Comparison of ENCODE assay signal across 15 cellular contexts in the genomic region with DNA sequence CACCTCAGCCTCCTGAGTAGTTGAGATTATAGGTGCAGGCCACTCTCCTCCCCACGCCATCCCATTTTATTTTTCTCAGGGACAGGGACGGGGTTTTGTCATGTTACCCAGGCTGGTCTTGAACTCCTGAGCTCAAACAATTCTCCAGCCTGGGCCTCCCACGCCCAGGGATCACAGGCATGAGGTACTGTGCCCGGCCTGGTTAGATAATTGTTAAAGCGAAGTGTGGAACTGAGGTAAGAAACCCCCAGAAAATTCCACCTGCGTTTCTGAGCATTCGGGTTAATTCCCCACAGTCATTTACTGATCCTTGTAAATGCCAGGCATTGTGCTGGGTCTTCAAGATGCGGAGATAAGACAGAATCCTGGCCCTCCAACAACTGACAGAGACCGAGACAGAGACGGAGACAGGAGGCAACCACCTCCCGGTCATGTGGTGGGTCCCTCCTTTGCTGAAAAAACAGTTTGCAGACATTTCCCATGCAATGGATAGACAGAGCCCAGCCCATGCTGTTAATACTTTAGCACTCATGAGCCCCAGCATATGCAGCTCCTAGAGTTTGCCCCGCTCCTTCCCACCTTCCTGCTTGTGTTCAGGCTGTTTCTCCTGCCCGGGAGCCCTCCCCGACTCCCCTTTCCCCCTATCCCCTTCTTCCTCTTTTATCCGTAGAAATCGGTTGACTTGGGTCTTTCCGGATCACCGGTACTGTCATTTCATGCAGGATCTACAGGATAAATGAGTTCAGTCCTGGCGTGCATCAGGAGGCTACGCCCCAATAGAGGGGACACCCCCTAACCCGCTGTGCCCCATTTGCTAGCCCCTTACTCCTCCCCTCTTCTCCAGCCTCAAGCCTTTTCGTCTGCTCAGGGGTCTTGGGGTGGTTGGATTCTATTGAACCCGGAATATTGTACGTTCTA. TPM values are rescaled to one million over a fixed set of nuclear protein-coding genes. Genes with fewer than 3 reads are reported as not detected.
DNase-seq lines count a peak whose midpoint lies in the region; ATAC-seq, FAIRE-seq and TF ChIP-seq lines count a peak whose summit lies in the region.
"Had no signal": no experiment of that assay in that cellular context is flagged by ENCODE, and none has a peak within 500 bp of the region (broad histone marks: within the 10 kb centered on the region; RNA-seq: fewer than 3 reads in every experiment).

No MANE protein-coding gene starts in this region.

- H3K27me3 Mint-ChIP-seq in natural killer cell treated with Interleukin-12 subunit alpha and Interleukin-12 subunit beta and Interleukin-15 and Interleukin-18, amount 100 ng/mL, for 72 hours = peaks cover 0 to 8% of the 10 kb centered on the region in 2 donors

- in situ Hi-C loops in GM12878 (cut with MboI) = loop anchor here (5.0 to 25.0 kb wide), 2 partner anchors 197 to 517 kb away; no protein-coding TSS in a partner anchor

- DNase-seq in GM12878 (ENCODE audit: low read depth, low spot score) (no peak), lower lobe of right lung (no peak), spleen (peak; percentile 44), RPMI8226 (no peak), NCI-H2196 treated with DMSO at 0.1 percent for 48 hours (lab: John Stamatoyannopoulos, UW; ENCODE audit: unreplicated experiment) (no peak)
- no peak for DNase-seq in natural killer cell treated with Interleukin-12 subunit alpha and Interleukin-12 subunit beta and Interleukin-15 and Interleukin-18, amount 100 ng/mL, for 72 hours (ENCODE audit: low spot score)
- no peak for DNase-seq in stimulated activated effector memory CD8-positive, alpha-beta T cell treated with anti-CD3 and anti-CD28 coated beads, Interleukin-12 subunit alpha, Interleukin-12 subunit beta, amount 100 ng/mL, for 72 hours (ENCODE audit: low spot score in 2 of 2)
- DNase-seq: activated CD4-positive, alpha-beta T cell treated with anti-CD3 and anti-CD28 coated beads, Interleukin-2, amount 50 U/mL, for 48 hours; effector CD4-positive, alpha-beta T cell; hippocampal formation; NCI-H1417 treated with DMSO at 0.1 percent for 48 hours; NK-92 treated with Interleukin-12 subunit alpha and Interleukin-12 subunit beta, amount 100 ng/mL, for 24 hours had no signal

- TF ChIP-seq RAD21 in GM12878 (IDR thresholded peaks at IDR 0.05; ENCODE audit: insufficient read depth, low read depth, low read length) = no peak

- H3K4me2 ChIP-seq in GM12878 (ENCODE audit: control insufficient read depth, insufficient read depth) = no peak overlapping the region

- CTCF ChIA-PET in GM12878 (lab: Yijun Ruan, JAX) = interaction anchor here (1.1 to 6.0 kb wide), 13 partner anchors 10 to 216 kb away, joined by 3 to 119 read pairs (median 14); partner anchors contain the start of gene HS1BP3

- H2AFZ ChIP-seq in GM12878 (ENCODE audit: control insufficient read depth, low read depth, low read length) = no peak overlapping the region

- H4K20me1 ChIP-seq in GM12878 (ENCODE audit: control insufficient read depth, insufficient read depth) = no peaks in the 10 kb centered on the region; the same call in 1 of the 2 replicates

- H3K27ac ChIP-seq in C4-2B = peak overlapping the region; percentile 58
- no peak overlapping the region for H3K27ac ChIP-seq in GM12878 (ENCODE audit: control insufficient read depth, insufficient read depth)
- peak overlapping the region; percentile 47 for H3K27ac ChIP-seq in lower lobe of right lung
- H3K27ac ChIP-seq in spleen = peak overlapping the region in 4 of 8 donors; percentile 42 to 62 (median 50)

- ATAC-seq in GM12878 (no peak), lower lobe of right lung (no peak)
- no peak for ATAC-seq in natural killer cell treated with Interleukin-12 subunit alpha and Interleukin-12 subunit beta and Interleukin-15 and Interleukin-18, amount 100 ng/mL, for 72 hours
- ATAC-seq in stimulated activated effector memory CD8-positive, alpha-beta T cell treated with anti-CD3 and anti-CD28 coated beads, Interleukin-12 subunit alpha, Interleukin-12 subunit beta, amount 100 ng/mL, for 72 hours = no peak
- ATAC-seq: mucosa of descending colon had no signal

- H3K9ac ChIP-seq in GM12878 (ENCODE audit: control insufficient read depth, insufficient read depth, low read length) = no peak overlapping the region

- peaks cover 0 to 7% of the 10 kb centered on the region in 2 donors for H3K4me1 Mint-ChIP-seq in natural killer cell treated with Interleukin-12 subunit alpha and Interleukin-12 subunit beta and Interleukin-15 and Interleukin-18, amount 100 ng/mL, for 72 hours (ENCODE audit: low read depth in 2 of 2)
- peaks cover 6% of the 10 kb centered on the region for H3K4me1 Mint-ChIP-seq in stimulated activated effector memory CD8-positive, alpha-beta T cell treated with anti-CD3 and anti-CD28 coated beads, Interleukin-12 subunit alpha, Interleukin-12 subunit beta, amount 100 ng/mL, for 72 hours

- H3K79me2 ChIP-seq in GM12878 (ENCODE audit: control insufficient read depth, insufficient read depth, low read length) = peaks cover 1% of the 10 kb centered on the region; the same call in 1 of the 2 replicates

- SMC1A ChIA-PET in GM12878 (lab: Charles Lee; ENCODE audit: uncharacterized antibody, unreplicated experiment) = interaction anchor here (0.8 to 3.4 kb wide), 18 partner anchors 7 to 206 kb away, joined by 3 to 56 read pairs (median 6); partner anchors contain the start of gene HS1BP3

- H3K36me3 Mint-ChIP-seq in natural killer cell treated with Interleukin-12 subunit alpha and Interleukin-12 subunit beta and Interleukin-15 and Interleukin-18, amount 100 ng/mL, for 72 hours = no peaks in the 10 kb centered on the region
- peaks cover 34% of the 10 kb centered on the region for H3K36me3 Mint-ChIP-seq in stimulated activated effector memory CD8-positive, alpha-beta T cell treated with anti-CD3 and anti-CD28 coated beads, Interleukin-12 subunit alpha, Interleukin-12 subunit beta, amount 100 ng/mL, for 72 hours
- H3K36me3 Mint-ChIP-seq: activated naive CD4-positive, alpha-beta T cell treated with anti-CD3 and anti-CD28 coated beads, Interleukin-2, amount 50 U/mL, for 24 hours had no signal

- no peak overlapping the region for H3K4me3 ChIP-seq in GM12878
- no peak overlapping the region for H3K4me3 ChIP-seq in lower lobe of right lung
- H3K4me3 ChIP-seq in spleen = peak overlapping the region in 3 of 8 donors; percentile 7 to 85 (median 81)
- H3K4me3 ChIP-seq: mucosa of descending colon had no signal

- no TSS peak for BruUV-seq in GM12878 (replicated peaks; lab: Mats Ljungman, UMichigan)

- no peak overlapping the region for H3K27ac Mint-ChIP-seq in natural killer cell treated with Interleukin-12 subunit alpha and Interleukin-12 subunit beta and Interleukin-15 and Interleukin-18, amount 100 ng/mL, for 72 hours
- H3K27ac Mint-ChIP-seq in stimulated activated effector memory CD8-positive, alpha-beta T cell treated with anti-CD3 and anti-CD28 coated beads, Interleukin-12 subunit alpha, Interleukin-12 subunit beta, amount 100 ng/mL, for 72 hours = no peak overlapping the region
- H3K27ac Mint-ChIP-seq: activated naive CD4-positive, alpha-beta T cell treated with anti-CD3 and anti-CD28 coated beads, Interleukin-2, amount 50 U/mL, for 24 hours had no signal

- RAD21 ChIA-PET in GM12878 (lab: Charles Lee; ENCODE audit: unreplicated experiment) = interaction anchor here (1.2 to 5.5 kb wide), 14 partner anchors 17 to 206 kb away, joined by 3 to 107 read pairs (median 9); partner anchors contain the start of gene HS1BP3

- H3K4me3 Mint-ChIP-seq in natural killer cell treated with Interleukin-12 subunit alpha and Interleukin-12 subunit beta and Interleukin-15 and Interleukin-18, amount 100 ng/mL, for 72 hours = no peak overlapping the region
- H3K4me3 Mint-ChIP-seq in stimulated activated effector memory CD8-positive, alpha-beta T cell treated with anti-CD3 and anti-CD28 coated beads, Interleukin-12 subunit alpha, Interleukin-12 subunit beta, amount 100 ng/mL, for 72 hours = no peak overlapping the region

- FAIRE-seq in GM12878 (lab: Jason Lieb, UNC) = no peak

- intact Hi-C loops in GM12878 (cut with micrococcal nuclease; ENCODE audit: unreplicated experiment) = loop anchor here (5.0 to 10.0 kb wide), 3 partner anchors 82 to 380 kb away; partner anchors contain the start of gene LDAH
- intact Hi-C loops in lower lobe of right lung (cut with DNase I) = loop anchor here (10.0 kb wide), 1 partner anchor 190 kb away; no protein-coding TSS in a partner anchor
- intact Hi-C loops in spleen (cut with DNase I; ENCODE audit: low total_unique reads) = no loop called here

- 43% methylated on average over 20 of the region's 24 CpGs for WGBS in GM12878 (ENCODE audit: insufficient coverage, insufficient replicate concordance, low lambda C conversion rate, missing lambda C conversion rate)
- 64 to 74% (median 68%) methylated on average over 24 of the region's 24 CpGs for WGBS in spleen, 5 donors

- H3K9me3 ChIP-seq in GM12878 (replicated peaks; ENCODE audit: control insufficient read depth, insufficient read depth, low read length) (no peaks in the 10 kb centered on the region; the same call in 2 of the 3 replicates), lower lobe of right lung (no peaks in the 10 kb centered on the region), spleen (no peaks in the 10 kb centered on the region)
- H3K9me3 ChIP-seq: mucosa of descending colon had no signal

- H3K27me3 ChIP-seq in GM12878 (replicated peaks in 1 of 2; ENCODE audit: control insufficient read depth in 2 of 2, insufficient read depth in 2 of 2, low read length in 1 of 2) = peaks cover 5 to 9% of the 10 kb centered on the region in 2 experiments; a peak in 3 of 4 replicates
- no peaks in the 10 kb centered on the region for H3K27me3 ChIP-seq in lower lobe of right lung (ENCODE audit: low read depth)
- peaks cover 0 to 27% (median 0%) of the 10 kb centered on the region in 7 donors for H3K27me3 ChIP-seq in spleen (replicated peaks in 1 of 7)

- no peaks in the 10 kb centered on the region for H3K9me3 Mint-ChIP-seq in natural killer cell treated with Interleukin-12 subunit alpha and Interleukin-12 subunit beta and Interleukin-15 and Interleukin-18, amount 100 ng/mL, for 72 hours
- H3K9me3 Mint-ChIP-seq in stimulated activated effector memory CD8-positive, alpha-beta T cell treated with anti-CD3 and anti-CD28 coated beads, Interleukin-12 subunit alpha, Interleukin-12 subunit beta, amount 100 ng/mL, for 72 hours = no peaks in the 10 kb centered on the region
- H3K9me3 Mint-ChIP-seq: activated naive CD4-positive, alpha-beta T cell treated with anti-CD3 and anti-CD28 coated beads, Interleukin-2, amount 50 U/mL, for 24 hours had no signal

- H3K36me3 ChIP-seq in GM12878 (ENCODE audit: control insufficient read depth in 2 of 2, insufficient read depth in 2 of 2, low read length in 1 of 2) = no peaks in the 10 kb centered on the region
- peaks cover 19% of the 10 kb centered on the region for H3K36me3 ChIP-seq in lower lobe of right lung
- peaks cover 0 to 18% (median 0%) of the 10 kb centered on the region in 6 donors for H3K36me3 ChIP-seq in spleen

- no peak for TF ChIP-seq CTCF in C4-2B (conservative IDR thresholded peaks at IDR 0.05)
- TF ChIP-seq CTCF in GM12878 (IDR thresholded peaks at IDR 0.05 in 2 of 3, conservative IDR thresholded peaks at IDR 0.05 in 1 of 3; ENCODE audit: control insufficient read depth in 2 of 3, extremely low read depth in 1 of 3, insufficient read depth in 1 of 3, low read depth in 3 of 3, low read length in 3 of 3) = no peak
- no peak for TF ChIP-seq CTCF in lower lobe of right lung (IDR thresholded peaks at IDR 0.05)
- no peak for TF ChIP-seq CTCF in spleen (IDR thresholded peaks at IDR 0.05 in 8 of 11, conservative IDR thresholded peaks at IDR 0.05 in 3 of 11)

- no peak for TF ChIP-seq EP300 in GM12878 (IDR thresholded peaks at IDR 0.05; ENCODE audit: borderline replicate concordance in 1 of 2, control insufficient read depth in 1 of 2, low read depth in 2 of 2, low read length in 2 of 2)

- no peak for TF ChIP-seq POLR2A in GM12878 (IDR thresholded peaks at IDR 0.05; ENCODE audit: low read depth, low read length)
- no peak for TF ChIP-seq POLR2A in spleen (IDR thresholded peaks at IDR 0.05)

- POLR2A ChIA-PET in GM12878 (lab: Charles Lee) = interaction anchor here (1.2 to 1.7 kb wide), 4 partner anchors 80 to 203 kb away, joined by 3 to 13 read pairs (median 4); no protein-coding TSS in a partner anchor

- H3K4me1 ChIP-seq in GM12878 (ENCODE audit: control insufficient read depth, insufficient read depth, low read length) = peaks cover 3% of the 10 kb centered on the region
- peaks cover 33% of the 10 kb centered on the region for H3K4me1 ChIP-seq in lower lobe of right lung
- H3K4me1 ChIP-seq in spleen = peaks cover 0 to 60% (median 34%) of the 10 kb centered on the region in 6 donors

RNA-seq across cellular contexts. Expression of gene RHOB, which starts 1.6 kb away (rescaled TPM):
- total RNA-seq in GM12878 (2013; cell fraction: nucleolus; rRNA removed) = 10.4 and 10.5 TPM in 2 replicates
- total RNA-seq in GM12878 (2014; rRNA removed) (4.1 and 4.8 TPM in 2 replicates), GM12878 (2014; rRNA removed; fragmentation: Illumina TruSeq; extraction: Trizol) (1.0 and 1.2 TPM in 2 replicates), GM12878 (2021) (4.0 and 4.5 TPM in 2 replicates), lower lobe of right lung (176 TPM), spleen (100 to 1,000 TPM in 6 of 7 donors, 10 to 100 TPM in 1; 94.3 to 309 (median 233) TPM)
- polyA plus RNA-seq in GM12878 (2011; ENCODE audit: low read depth) = 3.6 TPM
- polyA plus RNA-seq in GM12878 (2011; rRNA removed) (1.1 and 1.8 TPM in 2 replicates), GM12878 (2014; fragmentation: Illumina TruSeq; extraction: Trizol) (0.73 and 1.2 TPM in 2 replicates), GM12878 (2014; fragmentation: Nextera tagmentation; extraction: Ambion mirVana) (under 1 TPM; 0.03 to 0.35 TPM), GM12878 (2014; rRNA removed) (2.8 and 3.0 TPM in 2 replicates), GM12878 (2016; fragmentation: Nextera tagmentation; extraction: Ambion mirVana) (under 1 TPM; 0.45 to 0.87 TPM), spleen (10 to 100 TPM; 32.6 to 69.0 (median 61.0) TPM)
- polyA plus RNA-seq in GM12878 (2011; cell fraction: cytosol; rRNA removed) = 1.2 and 1.7 TPM in 2 replicates
- polyA plus RNA-seq in GM12878 (2011; cell fraction: nucleus; rRNA removed) = 2.7 and 2.9 TPM in 2 replicates
- polyA plus RNA-seq in GM12878 (2012) = 5.2 and 5.6 TPM in 2 replicates
- polyA minus RNA-seq in GM12878 (2011; rRNA and poly(A)+ RNA removed) = 0.44 and 1.1 TPM in 2 replicates
- polyA minus RNA-seq in GM12878 (2011; cell fraction: cytosol; rRNA and poly(A)+ RNA removed) = 7.8 and 8.4 TPM in 2 replicates
- polyA minus RNA-seq in GM12878 (2011; cell fraction: nucleus; rRNA and poly(A)+ RNA removed) = 5.2 and 8.0 TPM in 2 replicates
- 10 to 100 TPM; 12.1 to 26.8 TPM for total RNA-seq in natural killer cell treated with Interleukin-12 subunit alpha and Interleukin-12 subunit beta and Interleukin-15 and Interleukin-18, amount 100 ng/mL, for 72 hours
